ENCODE assay signal across 25 cellular contexts in genomic region chr22:40602231-40602630, GRCh38. TPM values are rescaled to one million over a fixed set of nuclear protein-coding genes. Genes with fewer than 3 reads are reported as not detected.
DNase-seq lines count a peak whose midpoint lies in the region; ATAC-seq, FAIRE-seq and TF ChIP-seq lines count a peak whose summit lies in the region.
"Had no signal": no experiment of that assay in that cellular context is flagged by ENCODE, and none has a peak within 500 bp of the region (broad histone marks: within the 10 kb centered on the region; RNA-seq: fewer than 3 reads in every experiment).

No MANE protein-coding gene starts in this region.

- H3K4me3 ChIP-seq in A549: no peak overlapping the region
- H3K4me3 ChIP-seq: cardiac muscle cell, left lung, mucosa of descending colon, neural progenitor cell, spleen, stomach, uterus had no signal

- H3K27ac Mint-ChIP-seq in chondrocyte (ENCODE audit: unreplicated experiment) (peak overlapping the region; percentile 91), nephron progenitor cell (peak overlapping the region; percentile 27)
- H3K27ac Mint-ChIP-seq in activated CD8-positive, alpha-beta T cell treated with anti-CD3 and anti-CD28 coated beads, Interleukin-2, amount 10 ng/mL, durations not matched to agents 7 days and 5 days: no peak overlapping the region
- H3K27ac Mint-ChIP-seq: activated T-helper 2 cell treated with anti-CD3 and anti-CD28 coated beads, Interferon-gamma antibody, Interleukin-2, Interleukin-4, amounts not matched to agents 10 μg/mL and 5 μg/mL and 100 μg/mL, durations not matched to agents 14 hours and 24 hours and 36 hours; neural progenitor cell had no signal

- no peak for DNase-seq in A549 (ENCODE audit: low read depth in 1 of 2, low spot score in 1 of 2)
- DNase-seq in NCI-H446 treated with DMSO at 0.1 percent for 48 hours (lab: John Stamatoyannopoulos, UW): peak; percentile 58
- no peak for DNase-seq in chondrocyte (ENCODE audit: low spot score)
- no peak for DNase-seq in nephron progenitor cell
- DNase-seq in activated CD8-positive, alpha-beta T cell treated with anti-CD3 and anti-CD28 coated beads, Interleukin-2, amount 10 ng/mL, durations not matched to agents 7 days and 5 days: no peak
- no peak for DNase-seq in stimulated activated CD4-positive, alpha-beta T cell treated with anti-CD3 and anti-CD28 coated beads, Interleukin-15, amount 100 ng/mL, for 24 hours
- DNase-seq in NCI-H2196 (lab: John Stamatoyannopoulos, UW; ENCODE audit: unreplicated experiment): no peak
- DNase-seq: activated CD4-positive, alpha-beta T cell treated with anti-CD3 and anti-CD28 coated beads for 4 hours; left lung; mucosa of descending colon; NCI-H1417 treated with DMSO at 0.1 percent for 48 hours; NCI-H526; SIG-M5; spleen; stimulated activated CD4-positive, alpha-beta T cell treated with anti-CD3 and anti-CD28 coated beads, Interleukin-4, amount 100 ng/mL, for 4 hours; stomach; T-cell; uterus had no signal

- TF ChIP-seq POLR2A in A549 (IDR thresholded peaks at IDR 0.05; ENCODE audit: low read length): no peak

- ATAC-seq in A549 (no peak), GM18867 (IDR thresholded peaks at IDR 0.05; ENCODE audit: unreplicated experiment) (no peak)
- no peak for ATAC-seq in activated CD8-positive, alpha-beta T cell treated with anti-CD3 and anti-CD28 coated beads, Interleukin-2, amount 10 ng/mL, durations not matched to agents 7 days and 5 days
- ATAC-seq: HepG2, T-cell had no signal

- no peak for FAIRE-seq in A549 (lab: Jason Lieb, UNC)
- FAIRE-seq: A204.1, HepG2, TTC549 had no signal

- H3K36me3 Mint-ChIP-seq in chondrocyte (ENCODE audit: low read depth) (no peaks in the 10 kb centered on the region), nephron progenitor cell (ENCODE audit: low read depth) (peaks cover 5% of the 10 kb centered on the region)
- no peaks in the 10 kb centered on the region for H3K36me3 Mint-ChIP-seq in activated CD8-positive, alpha-beta T cell treated with anti-CD3 and anti-CD28 coated beads, Interleukin-2, amount 10 ng/mL, durations not matched to agents 7 days and 5 days (ENCODE audit: low read depth)

- no peak for TF ChIP-seq EP300 in A549 (IDR thresholded peaks at IDR 0.05)

- CTCF ChIA-PET in A549 (lab: Yijun Ruan, JAX): interaction anchor here (0.8 to 1.0 kb wide), 2 partner anchors 11 to 44 kb away, joined by 3 read pairs; no protein-coding TSS in a partner anchor
- CTCF ChIA-PET in activated CD8-positive, alpha-beta T cell treated with anti-CD3 and anti-CD28 coated beads, Interleukin-2, amount 10 ng/mL, durations not matched to agents 7 days and 5 days (lab: Charles Lee): no interaction called here

- no peaks in the 10 kb centered on the region for H3K9me3 ChIP-seq in A549
- H3K9me3 ChIP-seq: left lung, mucosa of descending colon, spleen, stomach, uterus had no signal

- TF ChIP-seq CTCF in A549 (IDR thresholded peaks at IDR 0.05): no peak
- no peak for TF ChIP-seq CTCF in chondrocyte (IDR thresholded peaks at IDR 0.05)
- no peak for TF ChIP-seq CTCF in nephron progenitor cell (IDR thresholded peaks at IDR 0.05)

- 83% methylated on average over 1 of the region's 1 CpG for WGBS in A549 (ENCODE audit: missing lambda C conversion rate)

- H3K4me1 Mint-ChIP-seq in chondrocyte (ENCODE audit: low read depth) (peaks cover 76% of the 10 kb centered on the region), nephron progenitor cell (peaks cover 27% of the 10 kb centered on the region)
- H3K4me1 Mint-ChIP-seq in activated CD8-positive, alpha-beta T cell treated with anti-CD3 and anti-CD28 coated beads, Interleukin-2, amount 10 ng/mL, durations not matched to agents 7 days and 5 days (ENCODE audit: low read depth): peaks cover 9% of the 10 kb centered on the region

- POLR2A ChIA-PET in A549 (lab: Yijun Ruan, JAX): no interaction called here
- POLR2A ChIA-PET in activated CD8-positive, alpha-beta T cell treated with anti-CD3 and anti-CD28 coated beads, Interleukin-2, amount 10 ng/mL, durations not matched to agents 7 days and 5 days (lab: Charles Lee): no interaction called here

- H3K27me3 Mint-ChIP-seq in chondrocyte (ENCODE audit: low read depth) (no peaks in the 10 kb centered on the region), nephron progenitor cell (ENCODE audit: low read depth, poor library complexity) (no peaks in the 10 kb centered on the region)
- no peaks in the 10 kb centered on the region for H3K27me3 Mint-ChIP-seq in activated CD8-positive, alpha-beta T cell treated with anti-CD3 and anti-CD28 coated beads, Interleukin-2, amount 10 ng/mL, durations not matched to agents 7 days and 5 days (ENCODE audit: low read depth)
- H3K27me3 Mint-ChIP-seq: T-cell had no signal

- no peak overlapping the region for H3K4me3 Mint-ChIP-seq in chondrocyte (ENCODE audit: unreplicated experiment)
- no peak overlapping the region for H3K4me3 Mint-ChIP-seq in nephron progenitor cell
- no peak overlapping the region for H3K4me3 Mint-ChIP-seq in activated CD8-positive, alpha-beta T cell treated with anti-CD3 and anti-CD28 coated beads, Interleukin-2, amount 10 ng/mL, durations not matched to agents 7 days and 5 days
- H3K4me3 Mint-ChIP-seq: neural progenitor cell, T-cell had no signal

- peaks cover 89% of the 10 kb centered on the region for H3K4me1 ChIP-seq in A549

- peak overlapping the region in 1 of 2 experiments; percentile 79; a peak in 2 of 6 replicates for H3K27ac ChIP-seq in A549
- H3K27ac ChIP-seq: cardiac muscle cell, left lung, neural progenitor cell, spleen had no signal

- TF ChIP-seq RAD21 in A549 (conservative IDR thresholded peaks at IDR 0.05 in 1 of 2, IDR thresholded peaks at IDR 0.05 in 1 of 2): no peak

- peak overlapping the region; percentile 64 for H3K4me2 ChIP-seq in A549
- H3K4me2 ChIP-seq: neural progenitor cell had no signal

- no peaks in the 10 kb centered on the region for H3K9me3 Mint-ChIP-seq in chondrocyte (ENCODE audit: low read depth)
- H3K9me3 Mint-ChIP-seq in nephron progenitor cell: no peaks in the 10 kb centered on the region
- H3K9me3 Mint-ChIP-seq in activated CD8-positive, alpha-beta T cell treated with anti-CD3 and anti-CD28 coated beads, Interleukin-2, amount 10 ng/mL, durations not matched to agents 7 days and 5 days (ENCODE audit: insufficient read depth): no peaks in the 10 kb centered on the region
- H3K9me3 Mint-ChIP-seq: activated T-helper 2 cell treated with anti-CD3 and anti-CD28 coated beads, Interferon-gamma antibody, Interleukin-2, Interleukin-4, amounts not matched to agents 10 μg/mL and 5 μg/mL and 100 μg/mL, durations not matched to agents 14 hours and 24 hours and 36 hours; neural progenitor cell; T-cell had no signal

TF ChIP-seq in A549, 52 proteins besides CTCF, POLR2A, EP300 and RAD21 (continues in another document):
- no peak for TF ChIP-seq MAZ (IDR thresholded peaks at IDR 0.05; ENCODE audit: borderline replicate concordance, low read depth, low read length)
- TF ChIP-seq CEBPB (IDR thresholded peaks at IDR 0.05): no peak
- TF ChIP-seq ELK1 (IDR thresholded peaks at IDR 0.05; ENCODE audit: low read depth, low read length): no peak
- no peak for TF ChIP-seq CHD2 (IDR thresholded peaks at IDR 0.05; ENCODE audit: low read length, partially characterized antibody)
- TF ChIP-seq FOXS1 (CRISPR knock-in tag; IDR thresholded peaks at IDR 0.05): no peak
- TF ChIP-seq KDM1A (IDR thresholded peaks at IDR 0.05; ENCODE audit: low read depth): no peak
- TF ChIP-seq SMC3 (IDR thresholded peaks at IDR 0.05): no peak
- TF ChIP-seq CHD4 (IDR thresholded peaks at IDR 0.05; ENCODE audit: borderline replicate concordance): no peak
- no peak for TF ChIP-seq PBX3 (IDR thresholded peaks at IDR 0.05)
- no peak for TF ChIP-seq HES2 (IDR thresholded peaks at IDR 0.05)
- no peak for TF ChIP-seq ESRRA (IDR thresholded peaks at IDR 0.05; ENCODE audit: borderline replicate concordance, low read length)
- TF ChIP-seq GATA3 (IDR thresholded peaks at IDR 0.05; ENCODE audit: borderline replicate concordance): no peak

RNA-seq across cellular contexts. Expression of gene MRTFA, which starts 34.3 kb away (rescaled TPM):
- 6.8 and 12.8 TPM in 2 replicates for polyA plus RNA-seq in A549 (2011; rRNA removed)
- 10.8 and 13.9 TPM in 2 replicates for polyA plus RNA-seq in A549 (2012; cell fraction: cytosol; rRNA removed)
- polyA plus RNA-seq in A549 (2012; cell fraction: nucleus; rRNA removed): 42.4 and 49.9 TPM in 2 replicates
- 41.6 to 48.5 TPM (median 48.3 TPM) in 3 replicates for polyA plus RNA-seq in A549 (2017; fragmentation: RNase III; extraction: RNeasy Plus Mini Kit Qiagen cat#74134 plus additional on column Dnase treatment)
- polyA minus RNA-seq in A549 (2011; rRNA and poly(A)+ RNA removed): 52.3 and 59.4 TPM in 2 replicates
- total RNA-seq in chondrocyte: 58.2 to 69.8 TPM (median 65.3 TPM) in 3 replicates
- total RNA-seq in activated CD8-positive, alpha-beta T cell treated with anti-CD3 and anti-CD28 coated beads, Interleukin-2, amount 10 ng/mL, durations not matched to agents 7 days and 5 days: 10 to 100 TPM; 65.0 to 65.1 TPM
